Comparison of ENCODE assay signal across 23 cellular contexts in the genomic region with DNA sequence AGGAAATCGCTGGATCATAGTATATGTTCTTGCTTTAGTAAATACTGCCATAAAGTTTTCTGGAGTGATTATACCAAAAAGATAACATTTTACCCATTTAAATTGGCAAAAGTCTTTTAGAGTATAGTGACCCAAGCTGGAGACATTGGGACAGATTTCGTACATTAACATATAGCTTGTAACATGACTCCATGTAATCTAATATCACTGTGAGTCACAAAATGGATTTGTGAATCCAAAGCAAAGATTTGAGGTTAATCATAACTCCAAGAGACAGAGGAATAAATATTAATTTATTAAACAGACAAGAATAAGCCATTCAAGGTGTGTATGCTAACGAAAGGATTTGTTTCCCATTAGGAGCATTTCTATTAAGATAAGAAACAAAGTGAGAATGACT.
"Had no signal": no experiment of that assay in that cellular context is flagged by ENCODE, and none has a peak within 500 bp of the region (broad histone marks: within the 10 kb centered on the region; RNA-seq: fewer than 3 reads in every experiment).

No MANE protein-coding gene starts in this region.

- H3K27ac ChIP-seq: neural progenitor cell, ovary, parathyroid adenoma, psoas muscle, right lobe of liver, sigmoid colon, stomach, thoracic aorta, thyroid gland, tibial nerve, upper lobe of left lung, vagina had no signal

- ATAC-seq: psoas muscle; right cardiac atrium; right lobe of liver; stimulated activated effector memory CD8-positive, alpha-beta T cell treated with anti-CD3 and anti-CD28 coated beads, Interleukin-12 subunit alpha, Interleukin-12 subunit beta, amount 100 ng/mL, for 72 hours; stimulated activated naive B cell treated with anti-CD40 and anti-IgM and Interleukin-4, amounts not matched to agents 10 μg/mL and 1 μg/mL and 100 μg/mL, for 72 hours had no signal

- H3K4me2 ChIP-seq: neural progenitor cell had no signal

- H3K27me3 ChIP-seq: ovary, right lobe of liver, sigmoid colon, stomach, thyroid gland, tibial nerve, upper lobe of left lung, vagina had no signal

- H3K4me3 ChIP-seq: neural progenitor cell, ovary, psoas muscle, right lobe of liver, sigmoid colon, stomach, thoracic aorta, thyroid gland, tibial nerve, upper lobe of left lung, vagina had no signal

- DNase-seq: occipital lobe; ovary; posterior cingulate gyrus; psoas muscle; right cardiac atrium; right lobe of liver; sigmoid colon; small intestine; stimulated activated CD4-positive, alpha-beta T cell treated with anti-CD3 and anti-CD28 coated beads, Interleukin-15, amount 100 ng/mL, for 24 hours; stimulated activated CD4-positive, alpha-beta T cell treated with anti-CD3 and anti-CD28 coated beads, Interleukin-2, amount 100 ng/mL, for 24 hours; stimulated activated CD4-positive, alpha-beta T cell treated with anti-CD3 and anti-CD28 coated beads, Interleukin-2, amount 100 ng/mL, for 48 hours; stimulated activated CD4-positive, alpha-beta T cell treated with anti-CD3 and anti-CD28 coated beads, Interleukin-4, amount 100 ng/mL, for 24 hours; stimulated activated naive B cell treated with anti-CD40 and anti-IgM and Interleukin-4, amounts not matched to agents 10 μg/mL and 1 μg/mL and 100 μg/mL, for 72 hours; stimulated activated naive CD4-positive, alpha-beta T cell treated with Interleukin-2 at 50 U/mL for 16 hours; stomach; thyroid gland; upper lobe of left lung had no signal

- H2AFZ ChIP-seq: neural progenitor cell, parathyroid adenoma had no signal

- H3K9ac ChIP-seq: neural progenitor cell, parathyroid adenoma had no signal

- H3K4me1 ChIP-seq: parathyroid adenoma, psoas muscle, right lobe of liver, sigmoid colon, tibial nerve, upper lobe of left lung, vagina had no signal

- H3K36me3 ChIP-seq: neural progenitor cell, ovary, right lobe of liver, sigmoid colon, stomach, thoracic aorta, thyroid gland, tibial nerve, upper lobe of left lung, vagina had no signal

- H3K9me3 ChIP-seq: ovary, sigmoid colon, thoracic aorta, thyroid gland, vagina had no signal

- H3K79me2 ChIP-seq: parathyroid adenoma had no signal
